In the genomic region with DNA sequence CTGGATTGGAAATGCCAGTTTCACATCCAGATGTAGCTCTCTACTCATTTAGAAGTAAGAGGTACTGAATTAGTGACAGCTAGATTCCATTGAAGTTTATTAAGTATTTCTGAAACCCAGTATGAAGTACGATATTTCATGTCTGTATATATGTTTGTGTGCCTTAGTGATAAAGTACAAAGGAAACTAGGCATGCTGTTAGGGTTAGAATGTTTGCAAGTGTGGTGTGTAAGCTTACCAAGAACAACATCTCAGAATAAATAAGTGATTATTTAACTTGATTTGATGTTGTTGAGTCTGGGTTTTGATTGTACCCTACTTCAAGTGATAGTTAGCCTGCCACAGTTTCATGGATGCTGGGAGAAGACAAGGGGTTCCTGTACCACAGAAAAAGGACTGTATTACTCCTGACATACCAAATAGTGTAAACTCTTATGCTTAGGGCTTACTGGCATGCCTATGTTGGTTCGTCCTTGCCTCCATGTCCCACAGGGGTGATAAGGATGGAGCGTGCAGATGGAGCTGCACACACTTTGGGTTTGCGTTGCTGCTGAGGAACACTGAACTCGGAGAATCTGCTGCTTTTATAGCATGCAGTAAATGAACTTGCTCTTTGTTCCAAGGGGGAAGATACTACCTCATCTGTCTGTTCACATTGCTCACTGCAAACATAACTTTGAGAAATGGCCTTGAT, we compare ENCODE assay signal across 14 cellular contexts. TPM values are rescaled to one million over a fixed set of nuclear protein-coding genes. Genes with fewer than 3 reads are reported as not detected.
DNase-seq lines count a peak whose midpoint lies in the region; ATAC-seq and TF ChIP-seq lines count a peak whose summit lies in the region.
"Had no signal": no experiment of that assay in that cellular context is flagged by ENCODE, and none has a peak within 500 bp of the region (broad histone marks: within the 10 kb centered on the region; RNA-seq: fewer than 3 reads in every experiment).

No MANE protein-coding gene starts in this region.

- H4K8ac ChIP-seq in IMR-90 (ENCODE audit: low read depth in 2 of 2, low read length in 2 of 2), result peak overlapping the region in 1 of 2 experiments; percentile 3; a peak in 1 of 4 replicates

- DNase-seq in IMR-90, result no peak
- no peak for DNase-seq in mammary epithelial cell
- no peak for DNase-seq in suprapubic skin (ENCODE audit: low spot score in 2 of 2)
- no peak for DNase-seq in posterior vena cava (ENCODE audit: low spot score)
- DNase-seq in SKM-1 treated with dmso at 0.1 percent for 144 hours (lab: John Stamatoyannopoulos, UW; ENCODE audit: unreplicated experiment), result no peak
- no peak for DNase-seq in HUDEP-2 (lab: John Stamatoyannopoulos, UW; ENCODE audit: unreplicated experiment in 76 of 76)
- DNase-seq in activated CD4-positive, alpha-beta T cell treated with anti-CD3 and anti-CD28 coated beads for 4 hours, result no peak
- DNase-seq: activated naive CD4-positive, alpha-beta T cell; DND-41; NCI-H1048; SIG-M5 had no signal

- POLR2A ChIA-PET in IMR-90 (lab: Charles Lee; ENCODE audit: unreplicated experiment), result interaction anchor here (0.6 kb wide), 1 partner anchor 22 kb away, joined by 3 read pairs; no protein-coding TSS in a partner anchor

- no peak for ATAC-seq in IMR-90 (ENCODE audit: low read depth)

- H3K9me3 ChIP-seq in IMR-90 (ENCODE audit: control insufficient read depth, insufficient read depth, low read length), result no peaks in the 10 kb centered on the region
- H3K9me3 ChIP-seq in mammary epithelial cell (replicated peaks; ENCODE audit: insufficient read depth, low read length), result no peaks in the 10 kb centered on the region
- H3K9me3 ChIP-seq in mucosa of rectum (ENCODE audit: control insufficient read depth in 2 of 2, low read length in 2 of 2), result no peaks in the 10 kb centered on the region
- no peaks in the 10 kb centered on the region for H3K9me3 ChIP-seq in suprapubic skin
- H3K9me3 ChIP-seq: BLaER1 treated with 17β-estradiol and CSF1 and Interleukin-3, amounts not matched to agents 10 nM and 100 nM; thoracic aorta had no signal

- no peak overlapping the region; the same call in 1 of the 2 replicates for H4K5ac ChIP-seq in IMR-90 (ENCODE audit: low read depth, low read length)

- TF ChIP-seq CTCF in IMR-90 (conservative IDR thresholded peaks at IDR 0.05; ENCODE audit: low read depth, low read length) (no peak), mammary epithelial cell (conservative IDR thresholded peaks at IDR 0.05 in 1 of 2, IDR thresholded peaks at IDR 0.05 in 1 of 2; ENCODE audit: extremely low read depth in 1 of 2, insufficient read depth in 1 of 2, low read depth in 1 of 2, low read length in 2 of 2) (no peak), suprapubic skin (IDR thresholded peaks at IDR 0.05) (no peak)

- peak overlapping the region; percentile 26; the same call in 1 of the 2 replicates for H3K23ac ChIP-seq in IMR-90 (ENCODE audit: low read depth, low read length)

- H3K36me3 ChIP-seq in IMR-90 (ENCODE audit: control insufficient read depth, insufficient read depth, low read length) (peaks cover 10% of the 10 kb centered on the region), mammary epithelial cell (ENCODE audit: insufficient read depth, low read length) (peaks cover 6% of the 10 kb centered on the region), mucosa of rectum (ENCODE audit: control insufficient read depth in 2 of 2, insufficient read depth in 2 of 2, low read length in 2 of 2) (peaks cover 0 to 5% of the 10 kb centered on the region in 2 donors), suprapubic skin (no peaks in the 10 kb centered on the region)
- H3K36me3 ChIP-seq: thoracic aorta had no signal

- no peak for TF ChIP-seq RAD21 in IMR-90 (IDR thresholded peaks at IDR 0.05; ENCODE audit: low read length)

- H3K56ac ChIP-seq in IMR-90 (ENCODE audit: extremely low read depth, insufficient read depth, low read length), result no peak overlapping the region

- TF ChIP-seq POLR2A in IMR-90 (IDR thresholded peaks at IDR 0.05; ENCODE audit: low read depth, low read length), result no peak
- TF ChIP-seq POLR2A in suprapubic skin (IDR thresholded peaks at IDR 0.05), result no peak

- dilution Hi-C loops in IMR-90 (cut with HindIII; ENCODE audit: low sequenced_read_pairs, unreplicated experiment) (no loop called here), mammary epithelial cell (cut with HindIII; ENCODE audit: low sequenced_read_pairs) (no loop called here)

- in situ Hi-C loops in IMR-90 (cut with MboI; ENCODE audit: low sequenced_read_pairs) (no loop called here), mammary epithelial cell (cut with MboI; ENCODE audit: low sequenced_read_pairs in 2 of 2) (no loop called here)

- H3K9ac ChIP-seq in IMR-90 (ENCODE audit: low read depth, low read length), result no peak overlapping the region
- H3K9ac ChIP-seq in mammary epithelial cell (ENCODE audit: insufficient read depth, low read length), result no peak overlapping the region
- no peak overlapping the region for H3K9ac ChIP-seq in mucosa of rectum (ENCODE audit: low read depth in 1 of 2, low read length in 2 of 2)
- H3K9ac ChIP-seq: BLaER1 treated with 17β-estradiol and CSF1 and Interleukin-3, amounts not matched to agents 10 nM and 100 nM had no signal

- no peak overlapping the region for H2BK15ac ChIP-seq in IMR-90 (ENCODE audit: low read depth, low read length)

- H3K27ac ChIP-seq in IMR-90 (ENCODE audit: insufficient read depth, low read length) (peak overlapping the region; percentile 58; the same call in 1 of the 2 replicates), mammary epithelial cell (ENCODE audit: insufficient read depth, low read depth, low read length) (peak overlapping the region; percentile 32), mucosa of rectum (ENCODE audit: low read depth in 2 of 2, low read length in 2 of 2) (peak overlapping the region; percentile 50 to 77), suprapubic skin (peak overlapping the region; percentile 80)
- H3K27ac ChIP-seq: BLaER1 treated with 17β-estradiol and CSF1 and Interleukin-3, amounts not matched to agents 10 nM and 100 nM had no signal

- H2BK5ac ChIP-seq in IMR-90 (ENCODE audit: low read depth, low read length, poor library complexity, severe bottlenecking), result peak overlapping the region; percentile 76

- 0 out of 2 replicates have a peak overlapping the region, but pooled peaks have one; percentile 7 for H3K18ac ChIP-seq in IMR-90 (ENCODE audit: low read depth, low read length)

- intact Hi-C loops in IMR-90 (cut with micrococcal nuclease) (no loop called here), mammary epithelial cell (cut with micrococcal nuclease) (no loop called here), posterior vena cava (cut with DNase I) (no loop called here)

- no CpG with 5 or more reads among the region's 5 CpGs for WGBS in IMR-90 (ENCODE audit: extremely low coverage in 2 of 2, insufficient read length in 1 of 2), 2 experiments
- WGBS in mammary epithelial cell (ENCODE audit: low coverage, missing lambda C conversion rate), result 94% methylated on average over 5 of the region's 5 CpGs
- WGBS in suprapubic skin, result 95% methylated on average over 5 of the region's 5 CpGs

- no peak for TF ChIP-seq EP300 in suprapubic skin (IDR thresholded peaks at IDR 0.05)

- no peak overlapping the region for H2AFZ ChIP-seq in IMR-90 (replicated peaks; ENCODE audit: low read length, poor library complexity)
- no peak overlapping the region for H2AFZ ChIP-seq in mammary epithelial cell (ENCODE audit: low read depth, low read length)

- peaks cover 24 to 87% of the 10 kb centered on the region in 2 experiments for H3K79me1 ChIP-seq in IMR-90 (ENCODE audit: low read depth in 1 of 2, low read length in 2 of 2)

- 0 out of 2 replicates have a peak overlapping the region, but pooled peaks have one; percentile 3 for H4K91ac ChIP-seq in IMR-90 (ENCODE audit: insufficient read depth, low read depth, low read length)

- 0 out of 2 replicates have a peak overlapping the region, but pooled peaks have one; percentile 44 for H3K4ac ChIP-seq in IMR-90 (ENCODE audit: low read depth, low read length)

- no peak overlapping the region for H2BK20ac ChIP-seq in IMR-90 (ENCODE audit: low read depth, low read length)

- peaks cover 19% of the 10 kb centered on the region for H3K9me1 ChIP-seq in IMR-90 (ENCODE audit: insufficient read depth, low read length)

- peaks cover 96% of the 10 kb centered on the region for H3K79me2 ChIP-seq in mammary epithelial cell (ENCODE audit: insufficient read depth, low read length)

- no peak overlapping the region for H2AK9ac ChIP-seq in IMR-90 (replicated peaks; ENCODE audit: low read depth, low read length, poor library complexity)

- BruUV-seq in IMR-90 (replicated peaks; lab: Mats Ljungman, UMichigan), result no TSS peak
- BruUV-seq in mammary epithelial cell (replicated peaks; lab: Mats Ljungman, UMichigan), result no TSS peak

- H4K20me1 ChIP-seq in IMR-90 (ENCODE audit: insufficient read depth, low read length) (peaks cover 92% of the 10 kb centered on the region), mammary epithelial cell (ENCODE audit: insufficient read depth, low read length) (no peaks in the 10 kb centered on the region)

- no peak overlapping the region for H2BK120ac ChIP-seq in IMR-90 (ENCODE audit: low read depth, low read length)

- H3K14ac ChIP-seq in IMR-90 (replicated peaks; ENCODE audit: low read depth, low read length), result 0 out of 2 replicates have a peak overlapping the region, but pooled peaks have one; percentile 2

- H3K27me3 ChIP-seq in IMR-90 (ENCODE audit: control insufficient read depth, insufficient read depth, low read length) (no peaks in the 10 kb centered on the region), mammary epithelial cell (ENCODE audit: insufficient read depth, low read length) (no peaks in the 10 kb centered on the region), mucosa of rectum (ENCODE audit: control insufficient read depth in 2 of 2, insufficient read depth in 2 of 2, low read length in 2 of 2) (no peaks in the 10 kb centered on the region), suprapubic skin (no peaks in the 10 kb centered on the region)
- H3K27me3 ChIP-seq: BLaER1 treated with 17β-estradiol and CSF1 and Interleukin-3, amounts not matched to agents 10 nM and 100 nM had no signal

- CTCF ChIA-PET in IMR-90 (lab: Yijun Ruan, JAX) (interaction anchor here (0.7 to 1.3 kb wide), 3 partner anchors 41 to 249 kb away, joined by 3 read pairs; no protein-coding TSS in a partner anchor), mammary epithelial cell (lab: Charles Lee; ENCODE audit: low non-redundant PET) (no interaction called here)

- H3K4me2 ChIP-seq in IMR-90 (ENCODE audit: low read depth, low read length) (no peak overlapping the region), mammary epithelial cell (ENCODE audit: insufficient read depth, low read depth, low read length) (no peak overlapping the region)
- H3K4me2 ChIP-seq: BLaER1 treated with 17β-estradiol and CSF1 and Interleukin-3, amounts not matched to agents 10 nM and 100 nM had no signal

- H3K4me1 ChIP-seq in IMR-90 (ENCODE audit: control insufficient read depth, insufficient read depth, low read length) (peaks cover 8% of the 10 kb centered on the region), mammary epithelial cell (ENCODE audit: insufficient read depth, low read length) (peaks cover 16% of the 10 kb centered on the region), mucosa of rectum (ENCODE audit: control insufficient read depth in 2 of 2, insufficient read depth in 2 of 2, low read length in 2 of 2) (peaks cover 16 to 26% of the 10 kb centered on the region in 2 donors), suprapubic skin (peaks cover 30% of the 10 kb centered on the region)

- H3K4me3 ChIP-seq in IMR-90 (ENCODE audit: insufficient read depth, low read depth, low read length), result no peak overlapping the region
- H3K4me3 ChIP-seq in mammary epithelial cell (replicated peaks in 1 of 3; ENCODE audit: insufficient read depth in 1 of 3, low read depth in 2 of 3, low read length in 3 of 3), result no peak overlapping the region
- no peak overlapping the region for H3K4me3 ChIP-seq in mucosa of rectum (ENCODE audit: low read length in 2 of 2)
- H3K4me3 ChIP-seq in suprapubic skin, result no peak overlapping the region
- H3K4me3 ChIP-seq: BLaER1 treated with 17β-estradiol and CSF1 and Interleukin-3, amounts not matched to agents 10 nM and 100 nM; thoracic aorta had no signal

- peak overlapping the region; percentile 36; the same call in 1 of the 2 replicates for H2AK5ac ChIP-seq in IMR-90 (ENCODE audit: low read depth, low read length)

RNA-seq across cellular contexts. Expression of a gene that starts 43.6 kb away (rescaled TPM):
- total RNA-seq in IMR-90 (2012; rRNA removed), result 128 and 150 TPM in 2 replicates
- 22.0 and 23.9 TPM in 2 replicates for polyA plus RNA-seq in IMR-90 (2012; rRNA removed)
- polyA plus RNA-seq in IMR-90 (2012; cell fraction: cytosol; rRNA removed), result 10.0 and 11.3 TPM in 2 replicates
- 7.1 and 33.5 TPM in 2 replicates for polyA plus RNA-seq in IMR-90 (2012; cell fraction: nucleus; rRNA removed; ENCODE audit: low replicate concordance)
- total RNA-seq in mammary epithelial cell, result 100 to 1,000 TPM; 161 to 200 TPM
- 12.0 TPM for polyA plus RNA-seq in mammary epithelial cell
- 109 TPM for polyA minus RNA-seq in mammary epithelial cell
- total RNA-seq in suprapubic skin, result 10 to 100 TPM; 23.9 to 61.9 (median 37.0) TPM
- 100 to 1,000 TPM; 142 to 167 TPM for total RNA-seq in posterior vena cava
